In genomic region chr7:92645114-92645497, GRCh38 we compare ENCODE assay signal across 11 cellular contexts. TPM values are rescaled to one million over a fixed set of nuclear protein-coding genes. Genes with fewer than 3 reads are reported as not detected.
DNase-seq lines count a peak whose midpoint lies in the region; ATAC-seq, FAIRE-seq and TF ChIP-seq lines count a peak whose summit lies in the region.
"Had no signal": no experiment of that assay in that cellular context is flagged by ENCODE, and none has a peak within 500 bp of the region (broad histone marks: within the 10 kb centered on the region; RNA-seq: fewer than 3 reads in every experiment).

No MANE protein-coding gene starts in this region.

- DNase-seq in natural killer cell treated with Interleukin-12 subunit alpha and Interleukin-12 subunit beta and Interleukin-15 and Interleukin-18, amount 100 ng/mL, for 72 hours (ENCODE audit: low spot score): no peak
- no peak for DNase-seq in natural killer cell
- no peak for DNase-seq in activated naive CD4-positive, alpha-beta T cell treated with anti-CD3 and anti-CD28 coated beads, Interleukin-2, amount 50 U/mL, for 72 hours (ENCODE audit: low spot score in 2 of 2)
- DNase-seq in keratinocyte (ENCODE audit: low read depth, low spot score): no peak
- no peak for DNase-seq in upper lobe of left lung
- no peak for DNase-seq in stimulated activated CD4-positive, alpha-beta T cell treated with anti-CD3 and anti-CD28 coated beads, Interleukin-4, amount 100 ng/mL, for 24 hours
- no peak for DNase-seq in nucleus accumbens (lab: John Stamatoyannopoulos, UW)
- DNase-seq: stimulated activated naive CD4-positive, alpha-beta T cell had no signal

- WGBS in upper lobe of left lung, 2 donors: 56 to 57% methylated on average over 3 of the region's 3 CpGs

- H3K79me2 ChIP-seq in keratinocyte (ENCODE audit: control insufficient read depth, insufficient read depth, low read length): peaks cover 39% of the 10 kb centered on the region

- ATAC-seq in natural killer cell treated with Interleukin-12 subunit alpha and Interleukin-12 subunit beta and Interleukin-15 and Interleukin-18, amount 100 ng/mL, for 72 hours: no peak
- no peak for ATAC-seq in natural killer cell
- ATAC-seq in activated naive CD4-positive, alpha-beta T cell treated with anti-CD3 and anti-CD28 coated beads, Interleukin-2, amount 50 U/mL, for 72 hours: no peak
- no peak for ATAC-seq in upper lobe of left lung (ENCODE audit: low FRiP score in 2 of 2)
- ATAC-seq in GM21737 (IDR thresholded peaks at IDR 0.05; ENCODE audit: unreplicated experiment): no peak

- dilution Hi-C loops in keratinocyte (cut with MboI; ENCODE audit: extremely low pct_ligation_motif_present, low sequenced_read_pairs): no loop called here

- peak overlapping the region; percentile 87 for H3K4me3 Mint-ChIP-seq in natural killer cell treated with Interleukin-12 subunit alpha and Interleukin-12 subunit beta and Interleukin-15 and Interleukin-18, amount 100 ng/mL, for 72 hours
- H3K4me3 Mint-ChIP-seq in natural killer cell: no peak overlapping the region

- H3K9ac ChIP-seq in keratinocyte (ENCODE audit: control insufficient read depth, extremely low read depth, insufficient read depth, low read length): no peak overlapping the region

- no peak overlapping the region for H3K4me2 ChIP-seq in keratinocyte (ENCODE audit: control insufficient read depth, extremely low read depth, insufficient read depth, low read depth, low read length)

- H3K27ac ChIP-seq in keratinocyte (ENCODE audit: control insufficient read depth, insufficient read depth, low read length): peak overlapping the region; percentile 3
- peak overlapping the region in 3 of 4 donors; percentile 12 to 81 (median 36) for H3K27ac ChIP-seq in upper lobe of left lung

- H3K4me1 Mint-ChIP-seq in natural killer cell treated with Interleukin-12 subunit alpha and Interleukin-12 subunit beta and Interleukin-15 and Interleukin-18, amount 100 ng/mL, for 72 hours (ENCODE audit: low read depth in 2 of 2): peaks cover 77 to 95% of the 10 kb centered on the region in 2 donors
- H3K4me1 Mint-ChIP-seq in natural killer cell: peaks cover 39 to 59% of the 10 kb centered on the region in 2 donors

- no peaks in the 10 kb centered on the region for H3K9me1 ChIP-seq in keratinocyte (ENCODE audit: control insufficient read depth, extremely low read depth, insufficient read depth, low read length)

- no peaks in the 10 kb centered on the region for H4K20me1 ChIP-seq in keratinocyte (ENCODE audit: control insufficient read depth, extremely low read depth, insufficient read depth, low read length)

- TF ChIP-seq EP300 in upper lobe of left lung (IDR thresholded peaks at IDR 0.05): no peak

- H3K36me3 Mint-ChIP-seq in natural killer cell treated with Interleukin-12 subunit alpha and Interleukin-12 subunit beta and Interleukin-15 and Interleukin-18, amount 100 ng/mL, for 72 hours: peaks cover 29% of the 10 kb centered on the region
- H3K36me3 Mint-ChIP-seq in natural killer cell: no peaks in the 10 kb centered on the region
- peaks cover 25 to 44% of the 10 kb centered on the region in 2 donors for H3K36me3 Mint-ChIP-seq in activated naive CD4-positive, alpha-beta T cell treated with anti-CD3 and anti-CD28 coated beads, Interleukin-2, amount 50 U/mL, for 72 hours

- peaks cover 34% of the 10 kb centered on the region for H3K4me1 ChIP-seq in keratinocyte (ENCODE audit: control insufficient read depth, extremely low read depth, insufficient read depth, low read length)
- H3K4me1 ChIP-seq in upper lobe of left lung: peaks cover 12 to 25% (median 20%) of the 10 kb centered on the region in 4 donors

- FAIRE-seq in keratinocyte (lab: Jason Lieb, UNC): no peak
- FAIRE-seq: colon, TTC549 had no signal

- intact Hi-C loops in natural killer cell (cut with micrococcal nuclease): no loop called here

- H3K9me3 ChIP-seq in keratinocyte (ENCODE audit: control insufficient read depth, low read depth, low read length): no peaks in the 10 kb centered on the region
- no peaks in the 10 kb centered on the region for H3K9me3 ChIP-seq in upper lobe of left lung

- H3K36me3 ChIP-seq in keratinocyte (ENCODE audit: control insufficient read depth in 2 of 2, extremely low read depth in 1 of 2, insufficient read depth in 2 of 2, low read length in 2 of 2) (peaks cover 0 to 4% of the 10 kb centered on the region in 2 experiments), upper lobe of left lung (no peaks in the 10 kb centered on the region)

- TF ChIP-seq POLR2A in upper lobe of left lung (IDR thresholded peaks at IDR 0.05): no peak

- no peak overlapping the region for H3K4me3 ChIP-seq in keratinocyte (ENCODE audit: control insufficient read depth in 2 of 3, extremely low read depth in 1 of 3, insufficient read depth in 2 of 3, low read depth in 1 of 3, low read length in 3 of 3)
- H3K4me3 ChIP-seq in upper lobe of left lung: no peak overlapping the region

- no peaks in the 10 kb centered on the region for H3K9me3 Mint-ChIP-seq in natural killer cell treated with Interleukin-12 subunit alpha and Interleukin-12 subunit beta and Interleukin-15 and Interleukin-18, amount 100 ng/mL, for 72 hours
- H3K9me3 Mint-ChIP-seq in natural killer cell: no peaks in the 10 kb centered on the region
- H3K9me3 Mint-ChIP-seq in activated naive CD4-positive, alpha-beta T cell treated with anti-CD3 and anti-CD28 coated beads, Interleukin-2, amount 50 U/mL, for 72 hours: peaks cover 0 to 4% of the 10 kb centered on the region in 2 donors

- H2AFZ ChIP-seq in keratinocyte (ENCODE audit: control insufficient read depth, low read length): no peak overlapping the region

- no peaks in the 10 kb centered on the region for H3K27me3 ChIP-seq in keratinocyte (ENCODE audit: control insufficient read depth, extremely low read depth, insufficient read depth, low read length)
- H3K27me3 ChIP-seq in upper lobe of left lung: no peaks in the 10 kb centered on the region

- H3K27me3 Mint-ChIP-seq in natural killer cell treated with Interleukin-12 subunit alpha and Interleukin-12 subunit beta and Interleukin-15 and Interleukin-18, amount 100 ng/mL, for 72 hours: no peaks in the 10 kb centered on the region
- no peaks in the 10 kb centered on the region for H3K27me3 Mint-ChIP-seq in natural killer cell (ENCODE audit: low read depth in 2 of 2)

- peak overlapping the region; percentile 99 to 100 for H3K27ac Mint-ChIP-seq in natural killer cell treated with Interleukin-12 subunit alpha and Interleukin-12 subunit beta and Interleukin-15 and Interleukin-18, amount 100 ng/mL, for 72 hours
- H3K27ac Mint-ChIP-seq in natural killer cell: peak overlapping the region in 1 of 2 donors; percentile 41
- H3K27ac Mint-ChIP-seq in activated naive CD4-positive, alpha-beta T cell treated with anti-CD3 and anti-CD28 coated beads, Interleukin-2, amount 50 U/mL, for 72 hours: peak overlapping the region; percentile 93 to 95

- TF ChIP-seq CTCF in natural killer cell (IDR thresholded peaks at IDR 0.05) (no peak), keratinocyte (optimal IDR thresholded peaks at IDR 0.05 in 1 of 3, IDR thresholded peaks at IDR 0.05 in 1 of 3, conservative IDR thresholded peaks at IDR 0.05 in 1 of 3; ENCODE audit: extremely low read depth in 1 of 3, insufficient read depth in 2 of 3, low read length in 3 of 3) (no peak), upper lobe of left lung (IDR thresholded peaks at IDR 0.05) (no peak)

RNA-seq across cellular contexts. Expression of gene FAM133B, which starts 54.9 kb away (rescaled TPM):
- total RNA-seq in natural killer cell treated with Interleukin-12 subunit alpha and Interleukin-12 subunit beta and Interleukin-15 and Interleukin-18, amount 100 ng/mL, for 72 hours: 10 to 100 TPM; 31.1 to 62.6 TPM
- total RNA-seq in natural killer cell (10 to 100 TPM; 68.5 to 75.1 (median 72.5) TPM), upper lobe of left lung (10 to 100 TPM; 10.1 to 42.5 (median 19.8) TPM)
- total RNA-seq in activated naive CD4-positive, alpha-beta T cell treated with anti-CD3 and anti-CD28 coated beads, Interleukin-2, amount 50 U/mL, for 72 hours: 10 to 100 TPM; 28.4 to 34.9 TPM
- polyA plus RNA-seq in keratinocyte: 12.4 to 24.0 TPM (median 17.3 TPM) in 3 replicates
- 108 TPM for polyA plus RNA-seq in keratinocyte (2011; ENCODE audit: low read depth)
- polyA plus RNA-seq in keratinocyte (2011; cell fraction: cytosol; rRNA removed): 9.4 and 13.4 TPM in 2 replicates
- polyA plus RNA-seq in keratinocyte (2011; cell fraction: nucleus; rRNA removed): 14.8 and 21.7 TPM in 2 replicates
- polyA plus RNA-seq in keratinocyte (2012; ENCODE audit: low replicate concordance): 17.9 and 20.4 TPM in 2 replicates
- polyA minus RNA-seq in keratinocyte: 1.3 to 11.4 TPM (median 3.8 TPM) in 3 replicates
- 6.5 TPM for polyA minus RNA-seq in keratinocyte (2011; cell fraction: cytosol; rRNA and poly(A)+ RNA removed)
- 8.1 and 19.2 TPM in 2 replicates for polyA minus RNA-seq in keratinocyte (2011; cell fraction: nucleus; rRNA and poly(A)+ RNA removed)
